Comparison of ENCODE assay signal across 2 cellular contexts in genomic region chr4:160825644-160826338, GRCh38.
TF ChIP-seq lines count a peak whose summit lies in the region.

No MANE protein-coding gene starts in this region.

TF ChIP-seq in GM23338, 12 proteins besides CTCF, POLR2A, EP300 and RAD21 (continued from another document):
- no peak for TF ChIP-seq REST (IDR thresholded peaks at IDR 0.05; ENCODE audit: unreplicated experiment)
- TF ChIP-seq EZH2 (IDR thresholded peaks at IDR 0.05; ENCODE audit: low read depth, unreplicated experiment): no peak
- TF ChIP-seq ZNF114 (CRISPR knock-in tag; IDR thresholded peaks at IDR 0.05): no peak
- TF ChIP-seq STAT1 (IDR thresholded peaks at IDR 0.05; ENCODE audit: unreplicated experiment): no peak
- no peak for TF ChIP-seq JUNB (IDR thresholded peaks at IDR 0.05; ENCODE audit: unreplicated experiment)
- TF ChIP-seq CREB1 (CRISPR knock-in tag; IDR thresholded peaks at IDR 0.05; ENCODE audit: low read depth): no peak
- TF ChIP-seq ZNF331 (CRISPR knock-in tag; IDR thresholded peaks at IDR 0.05; ENCODE audit: low read depth): no peak
- no peak for TF ChIP-seq ZNF462 (CRISPR knock-in tag; IDR thresholded peaks at IDR 0.05)
- TF ChIP-seq NANOG (IDR thresholded peaks at IDR 0.05; ENCODE audit: borderline replicate concordance): no peak
- no peak for TF ChIP-seq ETS1 (IDR thresholded peaks at IDR 0.05)

TF ChIP-seq in GM12878, 131 proteins besides CTCF, POLR2A, EP300 and RAD21 (continued from another document):
- TF ChIP-seq ZBTB40 (IDR thresholded peaks at IDR 0.05; ENCODE audit: borderline replicate concordance) (no peak), NR2F1 (conservative IDR thresholded peaks at IDR 0.05) (peak; percentile 53; the same call in 1 of the 2 replicates), SIX5 (IDR thresholded peaks at IDR 0.05; ENCODE audit: low read depth, low read length, severe bottlenecking) (no peak)
